Comparison of ENCODE assay signal across 1 cellular context in the genomic region with DNA sequence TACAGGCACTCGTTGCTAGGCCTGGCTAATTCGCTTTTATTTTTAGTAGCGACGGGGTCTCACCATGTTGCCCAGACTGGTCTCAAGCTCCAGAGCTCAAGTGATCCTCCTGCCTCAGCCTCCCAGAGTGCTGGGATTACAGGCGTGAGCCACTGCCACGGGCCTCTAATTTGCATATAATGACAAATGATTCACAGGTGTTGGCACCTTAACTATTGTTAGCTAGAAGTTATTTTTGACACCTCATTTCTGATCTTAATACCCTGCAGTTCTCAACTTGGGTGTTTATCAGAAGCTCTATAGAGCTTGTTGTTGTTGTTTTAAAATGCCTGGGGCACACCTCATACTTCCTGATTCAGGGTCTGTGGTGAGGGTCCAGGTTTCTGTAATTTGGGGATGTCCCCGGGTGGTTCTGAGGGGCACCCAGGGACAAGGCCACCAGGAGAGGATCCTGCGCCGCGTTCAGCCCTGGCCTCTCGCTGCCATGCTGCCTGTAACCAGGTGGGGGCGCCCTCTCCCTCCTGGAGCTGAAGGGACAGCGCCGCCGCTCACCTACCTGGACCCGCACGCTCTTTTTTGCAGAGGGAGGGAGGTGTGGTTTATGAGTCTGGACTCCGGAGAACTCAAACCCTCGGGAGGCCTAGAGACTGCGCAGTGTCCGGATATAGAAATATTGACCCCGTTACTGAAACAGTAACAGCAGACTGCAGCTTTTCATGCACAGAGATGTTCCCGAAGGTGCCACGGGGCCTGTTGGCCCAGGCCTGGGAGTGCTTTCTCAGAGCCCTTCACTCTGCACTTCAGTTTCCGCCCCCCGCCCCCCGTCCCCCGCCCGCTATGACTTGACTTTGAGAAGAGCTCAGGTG.
A peak's percentile ranks its signal among the peaks of the same experiment; 100 is the strongest.
TF ChIP-seq lines count a peak whose summit lies in the region.

No MANE protein-coding gene starts in this region.

TF ChIP-seq in HepG2, 621 proteins besides CTCF, POLR2A, EP300 and RAD21 (continued from another document and continues in another):
- TF ChIP-seq, protein P1, sequence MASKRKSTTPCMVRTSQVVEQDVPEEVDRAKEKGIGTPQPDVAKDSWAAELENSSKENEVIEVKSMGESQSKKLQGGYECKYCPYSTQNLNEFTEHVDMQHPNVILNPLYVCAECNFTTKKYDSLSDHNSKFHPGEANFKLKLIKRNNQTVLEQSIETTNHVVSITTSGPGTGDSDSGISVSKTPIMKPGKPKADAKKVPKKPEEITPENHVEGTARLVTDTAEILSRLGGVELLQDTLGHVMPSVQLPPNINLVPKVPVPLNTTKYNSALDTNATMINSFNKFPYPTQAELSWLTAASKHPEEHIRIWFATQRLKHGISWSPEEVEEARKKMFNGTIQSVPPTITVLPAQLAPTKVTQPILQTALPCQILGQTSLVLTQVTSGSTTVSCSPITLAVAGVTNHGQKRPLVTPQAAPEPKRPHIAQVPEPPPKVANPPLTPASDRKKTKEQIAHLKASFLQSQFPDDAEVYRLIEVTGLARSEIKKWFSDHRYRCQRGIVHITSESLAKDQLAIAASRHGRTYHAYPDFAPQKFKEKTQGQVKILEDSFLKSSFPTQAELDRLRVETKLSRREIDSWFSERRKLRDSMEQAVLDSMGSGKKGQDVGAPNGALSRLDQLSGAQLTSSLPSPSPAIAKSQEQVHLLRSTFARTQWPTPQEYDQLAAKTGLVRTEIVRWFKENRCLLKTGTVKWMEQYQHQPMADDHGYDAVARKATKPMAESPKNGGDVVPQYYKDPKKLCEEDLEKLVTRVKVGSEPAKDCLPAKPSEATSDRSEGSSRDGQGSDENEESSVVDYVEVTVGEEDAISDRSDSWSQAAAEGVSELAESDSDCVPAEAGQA (IDR thresholded peaks at IDR 0.05; ENCODE audit: low read depth) = no peak
- TF ChIP-seq, protein P1 (CRISPR knock-in tag; IDR thresholded peaks at IDR 0.05; ENCODE audit: borderline replicate concordance) = no peak
- TF ChIP-seq SRF (IDR thresholded peaks at IDR 0.05; ENCODE audit: low read depth, low read length) (no peak), AGO1 (IDR thresholded peaks at IDR 0.05; ENCODE audit: low read depth, low read length, poor library complexity, severe bottlenecking) (no peak), PITX1 (CRISPR knock-in tag; IDR thresholded peaks at IDR 0.05) (no peak), THRA (CRISPR knock-in tag; IDR thresholded peaks at IDR 0.05; ENCODE audit: borderline replicate concordance) (peak; percentile 90; the same call in 1 of the 2 replicates), NRL (CRISPR knock-in tag; IDR thresholded peaks at IDR 0.05; ENCODE audit: borderline replicate concordance) (no peak; the same call in 1 of the 2 replicates), ELF4 (CRISPR knock-in tag; IDR thresholded peaks at IDR 0.05; ENCODE audit: borderline replicate concordance) (no peak), ZNF546 (CRISPR knock-in tag; conservative IDR thresholded peaks at IDR 0.05) (no peak), ZBTB38 (CRISPR knock-in tag; IDR thresholded peaks at IDR 0.05) (peak; percentile 63; the same call in 1 of the 2 replicates), PRDM10 (CRISPR knock-in tag; IDR thresholded peaks at IDR 0.05; ENCODE audit: low read depth) (0 out of 2 replicates have a peak, but pooled peaks have one; percentile 53), HNF4A (CRISPR knock-in tag; IDR thresholded peaks at IDR 0.05) (peak; percentile 59), ZNF510 (CRISPR knock-in tag; IDR thresholded peaks at IDR 0.05; ENCODE audit: low read depth) (no peak), ZBTB20 (CRISPR knock-in tag; IDR thresholded peaks at IDR 0.05; ENCODE audit: borderline replicate concordance, low read depth) (no peak), TARDBP (CRISPR knock-in tag; IDR thresholded peaks at IDR 0.05) (peak; percentile 65), BORCS8-MEF2B (CRISPR knock-in tag; IDR thresholded peaks at IDR 0.05) (peak; percentile 81), KLF16 (CRISPR knock-in tag; IDR thresholded peaks at IDR 0.05) (peak in 1 of 2 experiments; percentile 72; a peak in 2 of 4 replicates), RARA (CRISPR knock-in tag; IDR thresholded peaks at IDR 0.05) (peak; percentile 34; the same call in 1 of the 2 replicates)
- TF ChIP-seq, protein P2, sequence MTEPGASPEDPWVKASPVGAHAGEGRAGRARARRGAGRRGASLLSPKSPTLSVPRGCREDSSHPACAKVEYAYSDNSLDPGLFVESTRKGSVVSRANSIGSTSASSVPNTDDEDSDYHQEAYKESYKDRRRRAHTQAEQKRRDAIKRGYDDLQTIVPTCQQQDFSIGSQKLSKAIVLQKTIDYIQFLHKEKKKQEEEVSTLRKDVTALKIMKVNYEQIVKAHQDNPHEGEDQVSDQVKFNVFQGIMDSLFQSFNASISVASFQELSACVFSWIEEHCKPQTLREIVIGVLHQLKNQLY (CRISPR knock-in tag; IDR thresholded peaks at IDR 0.05) = peak; percentile 44; the same call in 1 of the 2 replicates
- TF ChIP-seq, protein P3, sequence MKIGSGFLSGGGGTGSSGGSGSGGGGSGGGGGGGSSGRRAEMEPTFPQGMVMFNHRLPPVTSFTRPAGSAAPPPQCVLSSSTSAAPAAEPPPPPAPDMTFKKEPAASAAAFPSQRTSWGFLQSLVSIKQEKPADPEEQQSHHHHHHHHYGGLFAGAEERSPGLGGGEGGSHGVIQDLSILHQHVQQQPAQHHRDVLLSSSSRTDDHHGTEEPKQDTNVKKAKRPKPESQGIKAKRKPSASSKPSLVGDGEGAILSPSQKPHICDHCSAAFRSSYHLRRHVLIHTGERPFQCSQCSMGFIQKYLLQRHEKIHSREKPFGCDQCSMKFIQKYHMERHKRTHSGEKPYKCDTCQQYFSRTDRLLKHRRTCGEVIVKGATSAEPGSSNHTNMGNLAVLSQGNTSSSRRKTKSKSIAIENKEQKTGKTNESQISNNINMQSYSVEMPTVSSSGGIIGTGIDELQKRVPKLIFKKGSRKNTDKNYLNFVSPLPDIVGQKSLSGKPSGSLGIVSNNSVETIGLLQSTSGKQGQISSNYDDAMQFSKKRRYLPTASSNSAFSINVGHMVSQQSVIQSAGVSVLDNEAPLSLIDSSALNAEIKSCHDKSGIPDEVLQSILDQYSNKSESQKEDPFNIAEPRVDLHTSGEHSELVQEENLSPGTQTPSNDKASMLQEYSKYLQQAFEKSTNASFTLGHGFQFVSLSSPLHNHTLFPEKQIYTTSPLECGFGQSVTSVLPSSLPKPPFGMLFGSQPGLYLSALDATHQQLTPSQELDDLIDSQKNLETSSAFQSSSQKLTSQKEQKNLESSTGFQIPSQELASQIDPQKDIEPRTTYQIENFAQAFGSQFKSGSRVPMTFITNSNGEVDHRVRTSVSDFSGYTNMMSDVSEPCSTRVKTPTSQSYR (CRISPR knock-in tag; IDR thresholded peaks at IDR 0.05; ENCODE audit: borderline replicate concordance) = no peak
- TF ChIP-seq, protein P4, sequence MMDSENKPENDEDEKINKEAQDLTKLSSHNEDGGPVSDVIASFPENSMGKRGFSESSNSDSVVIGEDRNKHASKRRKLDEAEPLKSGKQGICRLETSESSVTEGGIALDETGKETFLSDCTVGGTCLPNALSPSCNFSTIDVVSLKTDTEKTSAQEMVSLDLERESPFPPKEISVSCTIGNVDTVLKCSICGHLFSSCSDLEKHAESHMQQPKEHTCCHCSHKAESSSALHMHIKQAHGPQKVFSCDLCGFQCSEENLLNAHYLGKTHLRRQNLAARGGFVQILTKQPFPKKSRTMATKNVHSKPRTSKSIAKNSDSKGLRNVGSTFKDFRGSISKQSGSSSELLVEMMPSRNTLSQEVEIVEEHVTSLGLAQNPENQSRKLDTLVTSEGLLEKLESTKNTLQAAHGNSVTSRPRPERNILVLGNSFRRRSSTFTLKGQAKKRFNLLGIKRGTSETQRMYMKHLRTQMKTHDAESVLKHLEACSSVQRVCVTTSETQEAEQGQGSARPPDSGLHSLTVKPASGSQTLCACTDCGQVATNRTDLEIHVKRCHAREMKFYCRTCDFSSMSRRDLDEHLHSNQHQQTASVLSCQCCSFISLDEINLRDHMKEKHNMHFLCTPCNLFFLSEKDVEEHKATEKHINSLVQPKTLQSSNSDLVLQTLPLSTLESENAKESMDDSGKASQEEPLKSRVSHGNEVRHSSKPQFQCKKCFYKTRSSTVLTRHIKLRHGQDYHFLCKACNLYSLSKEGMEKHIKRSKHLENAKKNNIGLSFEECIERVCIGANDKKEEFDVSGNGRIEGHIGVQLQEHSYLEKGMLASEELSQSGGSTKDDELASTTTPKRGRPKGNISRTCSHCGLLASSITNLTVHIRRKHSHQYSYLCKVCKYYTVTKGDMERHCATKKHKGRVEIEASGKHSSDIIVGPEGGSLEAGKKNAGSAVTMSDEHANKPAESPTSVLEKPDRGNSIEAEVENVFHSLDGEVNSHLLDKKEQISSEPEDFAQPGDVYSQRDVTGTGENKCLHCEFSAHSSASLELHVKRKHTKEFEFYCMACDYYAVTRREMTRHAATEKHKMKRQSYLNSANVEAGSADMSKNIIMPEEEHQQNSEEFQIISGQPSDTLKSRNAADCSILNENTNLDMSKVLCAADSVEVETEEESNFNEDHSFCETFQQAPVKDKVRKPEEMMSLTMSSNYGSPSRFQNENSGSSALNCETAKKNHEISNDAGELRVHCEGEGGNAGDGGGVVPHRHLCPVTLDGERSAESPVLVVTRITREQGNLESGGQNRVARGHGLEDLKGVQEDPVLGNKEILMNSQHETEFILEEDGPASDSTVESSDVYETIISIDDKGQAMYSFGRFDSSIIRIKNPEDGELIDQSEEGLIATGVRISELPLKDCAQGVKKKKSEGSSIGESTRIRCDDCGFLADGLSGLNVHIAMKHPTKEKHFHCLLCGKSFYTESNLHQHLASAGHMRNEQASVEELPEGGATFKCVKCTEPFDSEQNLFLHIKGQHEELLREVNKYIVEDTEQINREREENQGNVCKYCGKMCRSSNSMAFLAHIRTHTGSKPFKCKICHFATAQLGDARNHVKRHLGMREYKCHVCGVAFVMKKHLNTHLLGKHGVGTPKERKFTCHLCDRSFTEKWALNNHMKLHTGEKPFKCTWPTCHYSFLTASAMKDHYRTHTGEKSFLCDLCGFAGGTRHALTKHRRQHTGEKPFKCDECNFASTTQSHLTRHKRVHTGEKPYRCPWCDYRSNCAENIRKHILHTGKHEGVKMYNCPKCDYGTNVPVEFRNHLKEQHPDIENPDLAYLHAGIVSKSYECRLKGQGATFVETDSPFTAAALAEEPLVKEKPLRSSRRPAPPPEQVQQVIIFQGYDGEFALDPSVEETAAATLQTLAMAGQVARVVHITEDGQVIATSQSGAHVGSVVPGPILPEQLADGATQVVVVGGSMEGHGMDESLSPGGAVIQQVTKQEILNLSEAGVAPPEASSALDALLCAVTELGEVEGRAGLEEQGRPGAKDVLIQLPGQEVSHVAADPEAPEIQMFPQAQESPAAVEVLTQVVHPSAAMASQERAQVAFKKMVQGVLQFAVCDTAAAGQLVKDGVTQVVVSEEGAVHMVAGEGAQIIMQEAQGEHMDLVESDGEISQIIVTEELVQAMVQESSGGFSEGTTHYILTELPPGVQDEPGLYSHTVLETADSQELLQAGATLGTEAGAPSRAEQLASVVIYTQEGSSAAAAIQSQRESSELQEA (CRISPR knock-in tag; IDR thresholded peaks at IDR 0.05; ENCODE audit: not compliant biosample characterization) = peak; percentile 47
- TF ChIP-seq, protein P5, sequence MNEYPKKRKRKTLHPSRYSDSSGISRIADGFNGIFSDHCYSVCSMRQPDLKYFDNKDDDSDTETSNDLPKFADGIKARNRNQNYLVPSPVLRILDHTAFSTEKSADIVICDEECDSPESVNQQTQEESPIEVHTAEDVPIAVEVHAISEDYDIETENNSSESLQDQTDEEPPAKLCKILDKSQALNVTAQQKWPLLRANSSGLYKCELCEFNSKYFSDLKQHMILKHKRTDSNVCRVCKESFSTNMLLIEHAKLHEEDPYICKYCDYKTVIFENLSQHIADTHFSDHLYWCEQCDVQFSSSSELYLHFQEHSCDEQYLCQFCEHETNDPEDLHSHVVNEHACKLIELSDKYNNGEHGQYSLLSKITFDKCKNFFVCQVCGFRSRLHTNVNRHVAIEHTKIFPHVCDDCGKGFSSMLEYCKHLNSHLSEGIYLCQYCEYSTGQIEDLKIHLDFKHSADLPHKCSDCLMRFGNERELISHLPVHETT (CRISPR knock-in tag; conservative IDR thresholded peaks at IDR 0.05) = no peak
